In genomic region chr14:100240725-100241032, GRCh38 we compare ENCODE assay signal across 8 cellular contexts. TPM values are rescaled to one million over a fixed set of nuclear protein-coding genes. Genes with fewer than 3 reads are reported as not detected.
A peak's percentile ranks its signal among the peaks of the same experiment; 100 is the strongest.
DNase-seq lines count a peak whose midpoint lies in the region; FAIRE-seq and TF ChIP-seq lines count a peak whose summit lies in the region.

No MANE protein-coding gene starts in this region.

- DNase-seq in BE2C (no peak), NB4 (ENCODE audit: low read depth) (no peak), GM19239 (ENCODE audit: insufficient read length, low spot score) (no peak), HUDEP-2 (lab: John Stamatoyannopoulos, UW; ENCODE audit: unreplicated experiment in 76 of 76) (no peak), T-helper 9 cell (no peak), islet precursor cell (no peak)
- no peak for DNase-seq in effector memory CD4-positive, alpha-beta T cell

- peak overlapping the region; percentile 89 for H3K27ac ChIP-seq in effector memory CD4-positive, alpha-beta T cell (ENCODE audit: insufficient read depth, low read length, poor library complexity, severe bottlenecking)
- H3K27ac ChIP-seq in neural cell (ENCODE audit: low read length): peak overlapping the region; percentile 85

- TF ChIP-seq CTCF in BE2C (IDR thresholded peaks at IDR 0.05; ENCODE audit: low read depth, low read length) (no peak), NB4 (IDR thresholded peaks at IDR 0.05; ENCODE audit: low read depth, low read length) (no peak), neural cell (IDR thresholded peaks at IDR 0.05; ENCODE audit: poor library complexity, severe bottlenecking) (no peak)

- peak overlapping the region; percentile 78 for H3K4me3 ChIP-seq in BE2C (ENCODE audit: low read depth, low read length)
- peak overlapping the region; percentile 98 for H3K4me3 ChIP-seq in NB4 (ENCODE audit: low read depth, low read length)
- peak overlapping the region; percentile 78 for H3K4me3 ChIP-seq in effector memory CD4-positive, alpha-beta T cell (ENCODE audit: insufficient read depth, low read depth, low read length, poor library complexity, severe bottlenecking)
- peak overlapping the region; percentile 87 for H3K4me3 ChIP-seq in neural cell (ENCODE audit: low read length)

- H3K9me3 ChIP-seq in BE2C: no peaks in the 10 kb centered on the region
- no peaks in the 10 kb centered on the region for H3K9me3 ChIP-seq in effector memory CD4-positive, alpha-beta T cell (ENCODE audit: control insufficient read depth, low read length)
- no peaks in the 10 kb centered on the region for H3K9me3 ChIP-seq in neural cell (ENCODE audit: low read length)

- H3K36me3 ChIP-seq in BE2C (peaks cover 17% of the 10 kb centered on the region), neural cell (ENCODE audit: insufficient read depth, low read length) (no peaks in the 10 kb centered on the region)
- H3K36me3 ChIP-seq in effector memory CD4-positive, alpha-beta T cell (ENCODE audit: control insufficient read depth, insufficient read depth, low read length): no peaks in the 10 kb centered on the region

- FAIRE-seq in GM19239 (lab: Jason Lieb, UNC): no peak

- H3F3A ChIP-seq in neural cell (ENCODE audit: insufficient read depth, low read length, poor library complexity, severe bottlenecking): peaks cover 4% of the 10 kb centered on the region

- H3K27me3 ChIP-seq in BE2C: no peaks in the 10 kb centered on the region
- H3K27me3 ChIP-seq in effector memory CD4-positive, alpha-beta T cell (replicated peaks; ENCODE audit: control insufficient read depth, insufficient read depth, low read length, poor library complexity, severe bottlenecking): no peaks in the 10 kb centered on the region
- H3K27me3 ChIP-seq in neural cell (ENCODE audit: insufficient read depth, low read depth, low read length): no peaks in the 10 kb centered on the region

- no peaks in the 10 kb centered on the region for H3K9me2 ChIP-seq in neural cell (ENCODE audit: insufficient read depth, low read length)

- H3K4me1 ChIP-seq in BE2C: no peaks in the 10 kb centered on the region; the same call in 1 of the 2 replicates
- peaks cover 31% of the 10 kb centered on the region for H3K4me1 ChIP-seq in effector memory CD4-positive, alpha-beta T cell (ENCODE audit: control insufficient read depth, insufficient read depth, low read length, poor library complexity, severe bottlenecking)

- no peak for TF ChIP-seq EP300 in neural cell (conservative IDR thresholded peaks at IDR 0.05; ENCODE audit: poor library complexity, severe bottlenecking)

- H3K4me2 ChIP-seq in neural cell (ENCODE audit: low read length): peak overlapping the region; percentile 71

- peaks cover 69% of the 10 kb centered on the region for H3K79me2 ChIP-seq in neural cell (replicated peaks; ENCODE audit: insufficient read depth, low read length)

- peak overlapping the region; percentile 11 for H2AFZ ChIP-seq in neural cell (ENCODE audit: low read depth, low read length)

- no peaks in the 10 kb centered on the region for H4K20me1 ChIP-seq in neural cell (ENCODE audit: insufficient read depth)

- TF ChIP-seq POLR2A in NB4 (IDR thresholded peaks at IDR 0.05; ENCODE audit: extremely low read depth, insufficient read length): no peak

- no peak for TF ChIP-seq RAD21 in neural cell (conservative IDR thresholded peaks at IDR 0.05)

- peak overlapping the region; percentile 62 for H3K9ac ChIP-seq in neural cell (ENCODE audit: low read length)

TF ChIP-seq in neural cell, 6 proteins besides CTCF, POLR2A, EP300 and RAD21:
- TF ChIP-seq MXI1 (conservative IDR thresholded peaks at IDR 0.05; ENCODE audit: poor library complexity, severe bottlenecking) (no peak), EZH2 (IDR thresholded peaks at IDR 0.05; ENCODE audit: borderline replicate concordance, insufficient read depth, low read length, poor library complexity, severe bottlenecking) (no peak), SMC3 (conservative IDR thresholded peaks at IDR 0.05; ENCODE audit: poor library complexity) (no peak), TAF1 (IDR thresholded peaks at IDR 0.05; ENCODE audit: low read depth) (no peak), POLR2AphosphoS5 (IDR thresholded peaks at IDR 0.05) (no peak)
- TF ChIP-seq, protein P1, sequence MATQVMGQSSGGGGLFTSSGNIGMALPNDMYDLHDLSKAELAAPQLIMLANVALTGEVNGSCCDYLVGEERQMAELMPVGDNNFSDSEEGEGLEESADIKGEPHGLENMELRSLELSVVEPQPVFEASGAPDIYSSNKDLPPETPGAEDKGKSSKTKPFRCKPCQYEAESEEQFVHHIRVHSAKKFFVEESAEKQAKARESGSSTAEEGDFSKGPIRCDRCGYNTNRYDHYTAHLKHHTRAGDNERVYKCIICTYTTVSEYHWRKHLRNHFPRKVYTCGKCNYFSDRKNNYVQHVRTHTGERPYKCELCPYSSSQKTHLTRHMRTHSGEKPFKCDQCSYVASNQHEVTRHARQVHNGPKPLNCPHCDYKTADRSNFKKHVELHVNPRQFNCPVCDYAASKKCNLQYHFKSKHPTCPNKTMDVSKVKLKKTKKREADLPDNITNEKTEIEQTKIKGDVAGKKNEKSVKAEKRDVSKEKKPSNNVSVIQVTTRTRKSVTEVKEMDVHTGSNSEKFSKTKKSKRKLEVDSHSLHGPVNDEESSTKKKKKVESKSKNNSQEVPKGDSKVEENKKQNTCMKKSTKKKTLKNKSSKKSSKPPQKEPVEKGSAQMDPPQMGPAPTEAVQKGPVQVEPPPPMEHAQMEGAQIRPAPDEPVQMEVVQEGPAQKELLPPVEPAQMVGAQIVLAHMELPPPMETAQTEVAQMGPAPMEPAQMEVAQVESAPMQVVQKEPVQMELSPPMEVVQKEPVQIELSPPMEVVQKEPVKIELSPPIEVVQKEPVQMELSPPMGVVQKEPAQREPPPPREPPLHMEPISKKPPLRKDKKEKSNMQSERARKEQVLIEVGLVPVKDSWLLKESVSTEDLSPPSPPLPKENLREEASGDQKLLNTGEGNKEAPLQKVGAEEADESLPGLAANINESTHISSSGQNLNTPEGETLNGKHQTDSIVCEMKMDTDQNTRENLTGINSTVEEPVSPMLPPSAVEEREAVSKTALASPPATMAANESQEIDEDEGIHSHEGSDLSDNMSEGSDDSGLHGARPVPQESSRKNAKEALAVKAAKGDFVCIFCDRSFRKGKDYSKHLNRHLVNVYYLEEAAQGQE (IDR thresholded peaks at IDR 0.05; ENCODE audit: borderline replicate concordance): no peak

RNA-seq across cellular contexts. Expression of gene YY1, which starts 1.7 kb away (rescaled TPM):
- polyA plus RNA-seq in BE2C (2012; ENCODE audit: insufficient read depth, insufficient read length, low read depth): 87.1 TPM
- 50.4 and 52.8 TPM in 2 replicates for polyA plus RNA-seq in neural cell
- 60.4 and 60.9 TPM in 2 replicates for polyA minus RNA-seq in neural cell
